10 cellular contexts compared by ENCODE assay signal in the genomic region with DNA sequence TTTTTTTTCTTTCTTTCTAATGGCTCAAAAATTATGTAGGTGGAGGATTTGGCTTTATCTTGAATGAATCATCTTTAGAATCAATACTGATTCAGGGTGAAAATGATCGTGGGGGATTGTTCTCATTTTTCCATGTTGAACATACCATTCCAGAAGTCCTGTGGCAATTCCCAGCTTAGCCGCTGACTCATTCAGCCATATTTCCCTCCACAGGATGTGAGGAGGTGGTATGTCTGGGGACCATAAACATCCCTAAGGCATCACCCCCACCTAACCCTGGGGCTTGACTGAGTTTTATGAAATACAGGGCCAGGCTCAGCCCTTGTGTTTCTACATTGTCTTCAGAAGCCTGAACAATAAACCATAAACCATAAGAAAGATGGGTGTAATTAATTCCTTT.
DNase-seq lines count a peak whose midpoint lies in the region; ATAC-seq and TF ChIP-seq lines count a peak whose summit lies in the region.
"Had no signal": no experiment of that assay in that cellular context is flagged by ENCODE, and none has a peak within 500 bp of the region (broad histone marks: within the 10 kb centered on the region; RNA-seq: fewer than 3 reads in every experiment).

No MANE protein-coding gene starts in this region.

- H3K27ac ChIP-seq in RWPE1 (no peak overlapping the region; the same call in 1 of the 2 replicates), trophoblast cell (ENCODE audit: low read depth, low read length) (peak overlapping the region; percentile 6)

- H2BK12ac ChIP-seq in trophoblast cell (ENCODE audit: low read length) = peak overlapping the region; percentile 4

- H3K27me3 ChIP-seq in trophoblast cell (ENCODE audit: insufficient read depth, low read length) = no peaks in the 10 kb centered on the region

- ATAC-seq in HG02623 (IDR thresholded peaks at IDR 0.05; ENCODE audit: unreplicated experiment) = no peak

- H3K18ac ChIP-seq in trophoblast cell (ENCODE audit: low read length) = no peak overlapping the region

- H3K9ac ChIP-seq in trophoblast cell (ENCODE audit: low read length) = no peak overlapping the region

- DNase-seq in Daoy (ENCODE audit: low read depth) (peak; percentile 97), RWPE1 (ENCODE audit: low spot score) (peak; percentile 81), epithelial cell of proximal tubule (ENCODE audit: low read depth) (peak; percentile 16), trophoblast cell (peak; percentile 87 to 94), NCI-H2227 (lab: John Stamatoyannopoulos, UW; ENCODE audit: unreplicated experiment) (no peak), 8988T (no peak)
- DNase-seq in activated naive CD8-positive, alpha-beta T cell treated with anti-CD3 and anti-CD28 coated beads for 36 hours = no peak
- DNase-seq: activated T-cell treated with anti-CD3 and anti-CD28 coated beads, Interleukin-2, amount 50 U/mL, for 48 hours; NCI-H2029 treated with DMSO at 0.1 percent for 48 hours had no signal

- H3K9me3 ChIP-seq in trophoblast cell (ENCODE audit: insufficient read depth, low read depth, low read length) = no peaks in the 10 kb centered on the region

- H2BK5ac ChIP-seq in trophoblast cell (ENCODE audit: low read depth, low read length, poor library complexity) = no peak overlapping the region

- H3K36me3 Mint-ChIP-seq in activated naive CD8-positive, alpha-beta T cell treated with anti-CD3 and anti-CD28 coated beads for 36 hours = no peaks in the 10 kb centered on the region

- peaks cover 6% of the 10 kb centered on the region for H3K79me1 ChIP-seq in trophoblast cell (ENCODE audit: low read length)

- peaks cover 4% of the 10 kb centered on the region for H3K9me3 Mint-ChIP-seq in activated naive CD8-positive, alpha-beta T cell treated with anti-CD3 and anti-CD28 coated beads for 36 hours

- no peak overlapping the region for H4K91ac ChIP-seq in trophoblast cell (ENCODE audit: low read depth, low read length)

- no peak overlapping the region for H3K27ac Mint-ChIP-seq in activated naive CD8-positive, alpha-beta T cell treated with anti-CD3 and anti-CD28 coated beads for 36 hours

- no peak overlapping the region for H2AK5ac ChIP-seq in trophoblast cell (ENCODE audit: low read length)

- no peak overlapping the region for H3K14ac ChIP-seq in trophoblast cell (ENCODE audit: low read length)

- no peak overlapping the region for H4K8ac ChIP-seq in trophoblast cell (ENCODE audit: low read depth, low read length)

- H3K79me2 ChIP-seq in trophoblast cell (ENCODE audit: control insufficient read depth, insufficient read depth, low read length, poor library complexity) = no peaks in the 10 kb centered on the region

- no peak overlapping the region for H3K23ac ChIP-seq in trophoblast cell (ENCODE audit: low read length)

- H3K36me3 ChIP-seq in trophoblast cell (ENCODE audit: control insufficient read depth in 1 of 2, insufficient read depth in 2 of 2, low read length in 2 of 2) = no peaks in the 10 kb centered on the region

- H3K4me1 ChIP-seq in trophoblast cell (ENCODE audit: control insufficient read depth in 1 of 2, insufficient read depth in 2 of 2, low read length in 2 of 2) = peaks cover 2% of the 10 kb centered on the region in 2 experiments

- H3K4me1 Mint-ChIP-seq in activated naive CD8-positive, alpha-beta T cell treated with anti-CD3 and anti-CD28 coated beads for 36 hours = no peaks in the 10 kb centered on the region

- H3K4me3 ChIP-seq in epithelial cell of proximal tubule (ENCODE audit: low read depth, low read length) (no peak overlapping the region), trophoblast cell (ENCODE audit: low read depth, low read length) (no peak overlapping the region)

- no peaks in the 10 kb centered on the region for H3K27me3 Mint-ChIP-seq in activated naive CD8-positive, alpha-beta T cell treated with anti-CD3 and anti-CD28 coated beads for 36 hours

- WGBS in trophoblast cell (ENCODE audit: extremely low coverage, insufficient coverage, insufficient read length) = no CpG with 5 or more reads among the region's 2 CpGs

- no peak overlapping the region for H4K12ac ChIP-seq in trophoblast cell (ENCODE audit: low read depth, low read length)

- no peak overlapping the region for H3K4me3 Mint-ChIP-seq in activated naive CD8-positive, alpha-beta T cell treated with anti-CD3 and anti-CD28 coated beads for 36 hours

- H2AFZ ChIP-seq in trophoblast cell (ENCODE audit: insufficient read depth, low read length, poor library complexity) = no peak overlapping the region

- H3K4me2 ChIP-seq in trophoblast cell (ENCODE audit: low read length) = no peak overlapping the region

- no peak for TF ChIP-seq CTCF in RWPE1 (conservative IDR thresholded peaks at IDR 0.05; ENCODE audit: low read depth)
- no peak for TF ChIP-seq CTCF in epithelial cell of proximal tubule (conservative IDR thresholded peaks at IDR 0.05; ENCODE audit: low read depth, low read length)

- POLR2A ChIA-PET in RWPE1 (lab: Yijun Ruan, JAX; ENCODE audit: low non-redundant PET) = no interaction called here

- no peak overlapping the region for H3K4ac ChIP-seq in trophoblast cell (ENCODE audit: low read depth, low read length)

- no peak overlapping the region for H2BK120ac ChIP-seq in trophoblast cell (ENCODE audit: insufficient read depth, low read length, poor library complexity)

- CTCF ChIA-PET in RWPE1 (lab: Yijun Ruan, JAX) = no interaction called here

Comparison
In these comparisons a context has a peak if more than half of its experiments do, and no peak if none do; other contexts are left out.
1. DNase-seq: peak in Daoy (single experiment), RWPE1 (single experiment), epithelial cell of proximal tubule (single experiment) and trophoblast cell (2 of 2); none in NCI-H2227 (single experiment), 8988T (single experiment) and activated naive CD8-positive, alpha-beta T cell treated with anti-CD3 and anti-CD28 coated beads for 36 hours (single experiment).